ENCODE assay signal across 8 cellular contexts in the genomic region with DNA sequence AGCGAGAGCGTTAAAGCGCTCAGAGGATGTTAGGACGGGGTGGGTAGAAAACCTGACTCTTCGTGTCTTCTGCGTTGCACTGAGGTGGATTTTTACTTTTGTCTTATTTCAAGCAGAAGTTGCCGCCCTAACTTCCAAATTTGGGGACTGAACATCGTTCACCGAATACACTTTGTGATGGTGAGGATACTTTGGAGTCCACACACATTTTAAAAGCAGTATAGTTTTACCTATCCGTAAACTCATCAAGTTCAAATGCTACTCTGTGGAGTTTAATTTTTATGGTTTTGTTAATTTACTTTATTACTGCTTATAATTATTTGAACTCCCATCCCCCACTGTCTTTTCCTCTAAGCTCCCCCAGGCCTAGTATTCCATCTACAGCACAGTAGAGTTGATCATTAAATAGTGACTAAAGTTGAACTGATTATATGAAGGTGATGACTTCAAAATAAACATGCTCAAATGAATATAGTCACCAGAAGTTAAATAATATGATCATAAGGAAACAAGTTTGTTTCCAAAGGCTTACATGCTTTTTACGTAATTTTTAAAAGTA. TPM values are rescaled to one million over a fixed set of nuclear protein-coding genes. Genes with fewer than 3 reads are reported as not detected.
DNase-seq lines count a peak whose midpoint lies in the region; ATAC-seq, FAIRE-seq and TF ChIP-seq lines count a peak whose summit lies in the region.

No MANE protein-coding gene starts in this region.

- no peak for TF ChIP-seq EP300 in H1 (IDR thresholded peaks at IDR 0.05; ENCODE audit: borderline replicate concordance in 1 of 2, low read depth in 2 of 2, low read length in 2 of 2)

- FAIRE-seq in H1 (lab: Jason Lieb, UNC) = no peak

- H3K56ac ChIP-seq in H1 (replicated peaks; ENCODE audit: insufficient read length, low read depth, low read length) = no peak overlapping the region

- no peaks in the 10 kb centered on the region for H3K27me3 Mint-ChIP-seq in CD8-positive, alpha-beta memory T cell

- 32% methylated on average over 11 of the region's 11 CpGs; no CpG with 5 or more reads in 1 of the 2 experiments for WGBS in H1 (ENCODE audit: extremely low coverage in 1 of 2, insufficient coverage in 1 of 2, insufficient read length in 1 of 2, insufficient replicate concordance in 2 of 2, low coverage in 1 of 2, low lambda C conversion rate in 2 of 2, missing lambda C conversion rate in 1 of 2), 2 experiments
- no CpG with 5 or more reads among the region's 11 CpGs for WGBS in neuronal stem cell (ENCODE audit: extremely low coverage in 2 of 2, insufficient read length in 2 of 2, insufficient replicate concordance in 1 of 2), 2 donors

- TSS peak; percentile 82 for BruUV-seq in OCI-LY7 (replicated peaks; lab: Mats Ljungman, UMichigan)

- H2AFZ ChIP-seq in OCI-LY7 (ENCODE audit: low read length) = peak overlapping the region; percentile 96
- H2AFZ ChIP-seq in H1 (ENCODE audit: low read length) = 0 out of 2 replicates have a peak overlapping the region, but pooled peaks have one; percentile 13
- H2AFZ ChIP-seq in neuronal stem cell (ENCODE audit: low read length) = peak overlapping the region; percentile 77

- H3K18ac ChIP-seq in H1 (ENCODE audit: extremely low read depth, low read length) (peak overlapping the region; percentile 93), neuronal stem cell (ENCODE audit: low read length) (peak overlapping the region; percentile 98)

- H3K4me2 ChIP-seq in OCI-LY7 (ENCODE audit: low read length) (peak overlapping the region; percentile 76), H1 (ENCODE audit: insufficient read depth in 1 of 2, low read depth in 2 of 2, low read length in 2 of 2) (peak overlapping the region; percentile 44 to 69), neuronal stem cell (ENCODE audit: insufficient read depth, low read length, poor library complexity, severe bottlenecking) (peak overlapping the region; percentile 90)

- H2AK5ac ChIP-seq in H1 (ENCODE audit: low read depth, low read length) (no peak overlapping the region), neuronal stem cell (ENCODE audit: low read depth, low read length) (no peak overlapping the region)

- no peaks in the 10 kb centered on the region for H3K79me1 ChIP-seq in H1 (ENCODE audit: low read depth, low read length)
- H3K79me1 ChIP-seq in neuronal stem cell (ENCODE audit: low read depth, low read length) = no peaks in the 10 kb centered on the region

- H2BK12ac ChIP-seq in H1 (ENCODE audit: low read depth, low read length) (peak overlapping the region; percentile 89; the same call in 1 of the 2 replicates), neuronal stem cell (ENCODE audit: low read length) (no peak overlapping the region)

- H2BK120ac ChIP-seq in H1 (replicated peaks; ENCODE audit: low read depth, low read length) (no peak overlapping the region), neuronal stem cell (ENCODE audit: low read depth, low read length) (no peak overlapping the region)

- no peak overlapping the region for H2BK20ac ChIP-seq in H1 (ENCODE audit: low read length)

- H3K14ac ChIP-seq in H1 (ENCODE audit: insufficient read length) (no peak overlapping the region), neuronal stem cell (ENCODE audit: low read length) (no peak overlapping the region)

- H3K27me3 ChIP-seq in CD8-positive, alpha-beta memory T cell (ENCODE audit: insufficient read depth, low read length, poor library complexity, severe bottlenecking) = no peaks in the 10 kb centered on the region
- H3K27me3 ChIP-seq in H1 (replicated peaks in 1 of 4; ENCODE audit: control insufficient read depth in 3 of 4, extremely low read depth in 1 of 4, insufficient read depth in 3 of 4, low read length in 3 of 4) (peaks cover 0 to 4% (median 0%) of the 10 kb centered on the region in 4 experiments; a peak in 2 of 7 replicates), neuronal stem cell (ENCODE audit: control insufficient read depth in 3 of 3, insufficient read depth in 3 of 3, low read depth in 1 of 3, low read length in 3 of 3) (peaks cover 0 to 20% (median 0%) of the 10 kb centered on the region in 3 experiments)

- H4K5ac ChIP-seq in H1 (ENCODE audit: insufficient read length, low read depth, low read length) = peak overlapping the region; percentile 3

- intact Hi-C loops in OCI-LY7 (cut with micrococcal nuclease; ENCODE audit: unreplicated experiment) = no loop called here

- H3K4me3 ChIP-seq in CD8-positive, alpha-beta memory T cell (ENCODE audit: low read length) = peak overlapping the region; percentile 64
- H3K4me3 ChIP-seq in OCI-LY7 (ENCODE audit: low read depth, low read length, poor library complexity, severe bottlenecking) = peak overlapping the region; percentile 73
- H3K4me3 ChIP-seq in H1 (ENCODE audit: extremely low read depth in 1 of 4, insufficient read depth in 2 of 4, low read depth in 3 of 4, low read length in 4 of 4) = peak overlapping the region; percentile 38 to 82 (median 56)
- peak overlapping the region; percentile 15 to 94 for H3K4me3 ChIP-seq in neuronal stem cell (ENCODE audit: low read length in 2 of 2)

- no peak for TF ChIP-seq POLR2A in H1 (IDR thresholded peaks at IDR 0.05; ENCODE audit: control extremely low read depth in 1 of 2, low read depth in 2 of 2, low read length in 2 of 2)

- H3K4me1 ChIP-seq in CD8-positive, alpha-beta memory T cell (ENCODE audit: insufficient read depth, low read length) = peaks cover 23% of the 10 kb centered on the region
- H3K4me1 ChIP-seq in OCI-LY7 (ENCODE audit: insufficient read depth, low read length, poor library complexity, severe bottlenecking) (peaks cover 13% of the 10 kb centered on the region), H1 (replicated peaks in 1 of 4; ENCODE audit: control insufficient read depth in 3 of 4, insufficient read depth in 4 of 4, low read length in 3 of 4) (peaks cover 3 to 14% (median 7%) of the 10 kb centered on the region in 4 experiments; a peak in 6 of 7 replicates), neuronal stem cell (ENCODE audit: control insufficient read depth in 2 of 2, insufficient read depth in 1 of 2, low read depth in 1 of 2, low read length in 2 of 2) (peaks cover 4 to 6% of the 10 kb centered on the region in 2 donors)

- POLR2A ChIA-PET in CD8-positive, alpha-beta memory T cell (lab: Charles Lee) = interaction anchor here (0.6 to 1.0 kb wide), 3 partner anchors 38 to 77 kb away, joined by 3 to 7 read pairs (median 4); no protein-coding TSS in a partner anchor
- POLR2A ChIA-PET in OCI-LY7 (lab: Charles Lee) (interaction anchor here (1.0 kb wide), 1 partner anchor 78 kb away, joined by 6 read pairs; no protein-coding TSS in a partner anchor), H1 (lab: Charles Lee; ENCODE audit: partially characterized antibody) (interaction anchor here (0.9 to 2.9 kb wide), 7 partner anchors 9 to 101 kb away, joined by 3 to 19 read pairs (median 4); a partner anchor contains a TSS)

- peak overlapping the region; percentile 79 for H4K91ac ChIP-seq in H1 (replicated peaks; ENCODE audit: insufficient read length, low read length)
- no peak overlapping the region for H4K91ac ChIP-seq in neuronal stem cell (ENCODE audit: low read depth, low read length, poor library complexity)

- peak overlapping the region; percentile 10 to 85 (median 75) for H3K27ac Mint-ChIP-seq in CD8-positive, alpha-beta memory T cell

- CTCF ChIA-PET in CD8-positive, alpha-beta memory T cell (lab: Charles Lee) = interaction anchor here (0.8 to 2.5 kb wide), 6 partner anchors 10 to 87 kb away, joined by 3 to 9 read pairs (median 4); a partner anchor contains a TSS
- CTCF ChIA-PET in OCI-LY7 (lab: Charles Lee; ENCODE audit: unreplicated experiment) (no interaction called here), H1 (lab: Charles Lee; ENCODE audit: partially characterized antibody) (interaction anchor here (0.9 to 1.2 kb wide), 2 partner anchors 37 to 43 kb away, joined by 3 to 5 read pairs; no protein-coding TSS in a partner anchor)

- no peaks in the 10 kb centered on the region for H3K36me3 ChIP-seq in CD8-positive, alpha-beta memory T cell (ENCODE audit: insufficient read depth, low read length)
- H3K36me3 ChIP-seq in OCI-LY7 (ENCODE audit: insufficient read depth, low read length) = peaks cover 10% of the 10 kb centered on the region; the same call in 1 of the 2 replicates
- H3K36me3 ChIP-seq in H1 (ENCODE audit: control insufficient read depth in 2 of 4, insufficient read depth in 4 of 4, low read length in 3 of 4) = no peaks in the 10 kb centered on the region
- peaks cover 0 to 11% of the 10 kb centered on the region in 2 donors for H3K36me3 ChIP-seq in neuronal stem cell (replicated peaks in 1 of 2; ENCODE audit: control insufficient read depth in 2 of 2, insufficient read depth in 2 of 2, low read length in 2 of 2)

- peaks cover 0 to 13% (median 6%) of the 10 kb centered on the region in 3 donors for H3K36me3 Mint-ChIP-seq in CD8-positive, alpha-beta memory T cell

- no peak for TF ChIP-seq RAD21 in H1 (IDR thresholded peaks at IDR 0.05 in 1 of 2, conservative IDR thresholded peaks at IDR 0.05 in 1 of 2; ENCODE audit: low read depth in 2 of 2, low read length in 2 of 2)

- TF ChIP-seq CTCF in OCI-LY7 (conservative IDR thresholded peaks at IDR 0.05; ENCODE audit: low read length) (no peak), H1 (IDR thresholded peaks at IDR 0.05; ENCODE audit: control extremely low read depth in 1 of 3, insufficient read depth in 1 of 3, low read depth in 1 of 3, low read length in 3 of 3) (no peak)

- no peaks in the 10 kb centered on the region for H3K9me3 Mint-ChIP-seq in CD8-positive, alpha-beta memory T cell

- H3K23me2 ChIP-seq in H1 (ENCODE audit: low read depth, low read length) = peaks cover 4% of the 10 kb centered on the region

- no peaks in the 10 kb centered on the region; the same call in 1 of the 2 replicates for H3K79me2 ChIP-seq in OCI-LY7 (ENCODE audit: insufficient read depth, low read depth, low read length)
- no peaks in the 10 kb centered on the region for H3K79me2 ChIP-seq in H1 (ENCODE audit: control insufficient read depth in 1 of 2, insufficient read depth in 2 of 2, low read length in 2 of 2)

- no peaks in the 10 kb centered on the region for H3K9me3 ChIP-seq in CD8-positive, alpha-beta memory T cell (ENCODE audit: low read length)
- H3K9me3 ChIP-seq in OCI-LY7 (ENCODE audit: low read length) (no peaks in the 10 kb centered on the region), H1 (ENCODE audit: insufficient read depth in 2 of 2, low read depth in 1 of 2, low read length in 1 of 2) (no peaks in the 10 kb centered on the region), neuronal stem cell (replicated peaks in 1 of 2; ENCODE audit: control insufficient read depth in 2 of 2, insufficient read depth in 1 of 2, low read depth in 1 of 2, low read length in 2 of 2) (no peaks in the 10 kb centered on the region)

- peaks cover 34 to 53% (median 52%) of the 10 kb centered on the region in 3 donors for H3K4me1 Mint-ChIP-seq in CD8-positive, alpha-beta memory T cell

- H4K8ac ChIP-seq in H1 (ENCODE audit: extremely low read depth, insufficient read depth, low read length) (peak overlapping the region; percentile 90; the same call in 1 of the 2 replicates), neuronal stem cell (ENCODE audit: low read depth, low read length) (no peak overlapping the region)

- H3K23ac ChIP-seq in H1 (ENCODE audit: insufficient read length) (no peak overlapping the region), neuronal stem cell (ENCODE audit: low read depth, low read length, poor library complexity) (peak overlapping the region; percentile 96)

- H3K27ac ChIP-seq in CD8-positive, alpha-beta memory T cell (ENCODE audit: low read depth, low read length) = peak overlapping the region; percentile 73
- H3K27ac ChIP-seq in OCI-LY7 (ENCODE audit: low read depth, low read length, poor library complexity, severe bottlenecking) = no peak overlapping the region
- H3K27ac ChIP-seq in H1 (ENCODE audit: low read depth, low read length) = 0 out of 2 replicates have a peak overlapping the region, but pooled peaks have one; percentile 56
- no peak overlapping the region for H3K27ac ChIP-seq in neuronal stem cell (replicated peaks; ENCODE audit: low read length)

- no peak overlapping the region for H2BK15ac ChIP-seq in H1 (ENCODE audit: low read length)
- H2BK15ac ChIP-seq in neuronal stem cell (ENCODE audit: low read length) = peak overlapping the region; percentile 76

- no peaks in the 10 kb centered on the region for H3K9me2 ChIP-seq in OCI-LY7 (ENCODE audit: insufficient read depth, low read length)

- H3K4me3 Mint-ChIP-seq in CD8-positive, alpha-beta memory T cell = peak overlapping the region; percentile 74 to 93 (median 83)

- H3K9ac ChIP-seq in H1 (replicated peaks in 1 of 4; ENCODE audit: extremely low read depth in 1 of 4, low read depth in 3 of 4, low read length in 3 of 4) = peak overlapping the region in 3 of 4 experiments; percentile 42 to 74 (median 71); a peak in 4 of 7 replicates
- peak overlapping the region; percentile 79 for H3K9ac ChIP-seq in neuronal stem cell (ENCODE audit: low read depth, low read length, poor library complexity)

- DNase-seq in CD8-positive, alpha-beta memory T cell = no peak
- DNase-seq in OCI-LY7 (ENCODE audit: low spot score) (no peak), H1 (ENCODE audit: low read depth in 1 of 2, low spot score in 2 of 2) (no peak), neuronal stem cell (ENCODE audit: low spot score) (no peak), NCI-H524 treated with DMSO at 0.1 percent for 48 hours (lab: John Stamatoyannopoulos, UW) (no peak)

- no peak overlapping the region for H3K4ac ChIP-seq in H1 (replicated peaks; ENCODE audit: insufficient read length, low read depth, low read length)
- no peak overlapping the region for H3K4ac ChIP-seq in neuronal stem cell (ENCODE audit: low read length)

- H2BK5ac ChIP-seq in H1 (ENCODE audit: low read depth, low read length) (peak overlapping the region; percentile 40; the same call in 1 of the 2 replicates), neuronal stem cell (ENCODE audit: low read length) (no peak overlapping the region)

- H4K20me1 ChIP-seq in OCI-LY7 (ENCODE audit: insufficient read depth, low read length) (no peaks in the 10 kb centered on the region), H1 (replicated peaks in 1 of 2; ENCODE audit: control insufficient read depth in 1 of 2, insufficient read depth in 2 of 2, low read length in 2 of 2) (no peaks in the 10 kb centered on the region)

- ATAC-seq in HG02884 (IDR thresholded peaks at IDR 0.05; ENCODE audit: unreplicated experiment) = no peak
- no peak for ATAC-seq in HG03520 (IDR thresholded peaks at IDR 0.05; ENCODE audit: unreplicated experiment)
- no peak for ATAC-seq in HG03342 (IDR thresholded peaks at IDR 0.05; ENCODE audit: unreplicated experiment)

RNA-seq across cellular contexts. Expression of a gene that starts 0.6 kb away (rescaled TPM):
- 10 to 100 TPM; 19.7 TPM for total RNA-seq in CD8-positive, alpha-beta memory T cell
- 14.7 TPM for polyA plus RNA-seq in CD8-positive, alpha-beta memory T cell
- 3.6 and 5.9 TPM in 2 replicates for total RNA-seq in OCI-LY7 (2014; rRNA removed; shearing (Covaris generic))
- 8.7 and 10.8 TPM in 2 replicates for total RNA-seq in OCI-LY7 (2022)
- 20.7 and 20.8 TPM in 2 replicates for total RNA-seq in H1 (2021; fragmentation: NEBNext Ultra II Directional; extraction: Animal tissue kit (Norgen Biotek cat#: 25700))
- polyA plus RNA-seq in H1 (2011; rRNA removed) = 5.8 and 6.7 TPM in 2 replicates
- polyA plus RNA-seq in H1 (2011; cell fraction: cytosol; rRNA removed) = 5.5 TPM
- 16.2 TPM for polyA plus RNA-seq in H1 (2011; cell fraction: nucleus; rRNA removed)
- polyA plus RNA-seq in H1 (2012, experiment 1 of 2) = 9.7 to 17.3 TPM (median 12.0 TPM) in 4 replicates
- 1.5 TPM for polyA plus RNA-seq in H1 (2012, experiment 2 of 2)
- polyA plus RNA-seq in H1 (2013, experiment 1 of 2) = 45.0 TPM
- polyA plus RNA-seq in H1 (2013, experiment 2 of 2) = 45.0 TPM
- 17.5 and 25.9 TPM in 2 replicates for polyA minus RNA-seq in H1 (2011; rRNA and poly(A)+ RNA removed)
- 7.2 TPM for polyA minus RNA-seq in H1 (2011; cell fraction: cytosol; rRNA and poly(A)+ RNA removed)
- polyA minus RNA-seq in H1 (2011; cell fraction: nucleus; rRNA and poly(A)+ RNA removed) = 34.4 TPM
- polyA plus RNA-seq in neuronal stem cell (2013, experiment 1 of 2) = 2.3 TPM
- 2.0 TPM for polyA plus RNA-seq in neuronal stem cell (2013, experiment 2 of 2)

RNA-seq across cellular contexts. Expression of a gene that starts 38.0 kb away (rescaled TPM):
- total RNA-seq in CD8-positive, alpha-beta memory T cell = 10 to 100 TPM; 31.8 to 35.6 TPM
- 40.0 TPM for polyA plus RNA-seq in CD8-positive, alpha-beta memory T cell
- 16.6 and 20.8 TPM in 2 replicates for total RNA-seq in OCI-LY7 (2014; rRNA removed; shearing (Covaris generic))
- total RNA-seq in OCI-LY7 (2022) = 29.0 and 29.4 TPM in 2 replicates
- 17.8 and 18.3 TPM in 2 replicates for total RNA-seq in H1 (2021; fragmentation: NEBNext Ultra II Directional; extraction: Animal tissue kit (Norgen Biotek cat#: 25700))
- polyA plus RNA-seq in H1 (2011; rRNA removed) = 1.4 TPM in 2 replicates
- 2.6 TPM for polyA plus RNA-seq in H1 (2011; cell fraction: cytosol; rRNA removed)
- polyA plus RNA-seq in H1 (2011; cell fraction: nucleus; rRNA removed) = 11.5 TPM
- 4.9 to 11.8 TPM (median 6.7 TPM) in 4 replicates for polyA plus RNA-seq in H1 (2012, experiment 1 of 2)
- polyA plus RNA-seq in H1 (2012, experiment 2 of 2) = 0.60 TPM
- polyA plus RNA-seq in H1 (2013, experiment 1 of 2) = 11.2 TPM
- polyA plus RNA-seq in H1 (2013, experiment 2 of 2) = 10.6 TPM
- 6.7 and 13.8 TPM in 2 replicates for polyA minus RNA-seq in H1 (2011; rRNA and poly(A)+ RNA removed)
- 8.1 TPM for polyA minus RNA-seq in H1 (2011; cell fraction: cytosol; rRNA and poly(A)+ RNA removed)
- polyA minus RNA-seq in H1 (2011; cell fraction: nucleus; rRNA and poly(A)+ RNA removed) = 16.9 TPM
- polyA plus RNA-seq in neuronal stem cell (2013, experiment 1 of 2) = 11.4 TPM
- 11.6 TPM for polyA plus RNA-seq in neuronal stem cell (2013, experiment 2 of 2)

Comparison
In these comparisons a context has a peak if more than half of its experiments do, and no peak if none do; other contexts are left out.
1. H3K27ac ChIP-seq: peak in CD8-positive, alpha-beta memory T cell (single experiment) and H1 (single experiment); none in OCI-LY7 (single experiment) and neuronal stem cell (single experiment).
2. H2AFZ ChIP-seq: peak in every context shown above with its lines; median percentile 96 in OCI-LY7; 77 in neuronal stem cell; 13 in H1.
3. Peak in every context shown above with its lines, with median percentiles within 50 percentile points of each other: H3K4me3 ChIP-seq and H3K4me2 ChIP-seq.